1 cellular context compared by ENCODE assay signal in genomic region chr2:10083692-10084566, GRCh38.
A peak's percentile ranks its signal among the peaks of the same experiment; 100 is the strongest.
TF ChIP-seq lines count a peak whose summit lies in the region.

No MANE protein-coding gene starts in this region.

TF ChIP-seq in GM12878, 131 proteins besides CTCF, POLR2A, EP300 and RAD21 (continued from another document):
- 0 out of 2 replicates have a peak, but pooled peaks have one; percentile 23 for TF ChIP-seq ATF2 (IDR thresholded peaks at IDR 0.05; ENCODE audit: low read length)
- no peak for TF ChIP-seq YBX1 (IDR thresholded peaks at IDR 0.05)
- TF ChIP-seq NFYA (IDR thresholded peaks at IDR 0.05; ENCODE audit: borderline replicate concordance, low read depth, low read length) = no peak
- no peak for TF ChIP-seq CBFB (IDR thresholded peaks at IDR 0.05; ENCODE audit: low read depth)
- TF ChIP-seq KDM1A (IDR thresholded peaks at IDR 0.05; ENCODE audit: borderline replicate concordance) = no peak
- TF ChIP-seq CREM (IDR thresholded peaks at IDR 0.05; ENCODE audit: low read depth) = no peak
- no peak for TF ChIP-seq ZBTB33 (IDR thresholded peaks at IDR 0.05)
- TF ChIP-seq LARP7 (IDR thresholded peaks at IDR 0.05) = no peak
- TF ChIP-seq TARDBP (IDR thresholded peaks at IDR 0.05; ENCODE audit: borderline replicate concordance) = no peak
- TF ChIP-seq SMARCA5 (IDR thresholded peaks at IDR 0.05) = no peak
- TF ChIP-seq ZSCAN29 (IDR thresholded peaks at IDR 0.05) = no peak
- no peak for TF ChIP-seq KLF5 (IDR thresholded peaks at IDR 0.05; ENCODE audit: partially characterized antibody)
- TF ChIP-seq SP1 (IDR thresholded peaks at IDR 0.05; ENCODE audit: low read depth, low read length) = no peak
- no peak for TF ChIP-seq PML (IDR thresholded peaks at IDR 0.05; ENCODE audit: low read length)
- TF ChIP-seq CREB1 (IDR thresholded peaks at IDR 0.05; ENCODE audit: low read depth) = no peak
- no peak for TF ChIP-seq SRF (IDR thresholded peaks at IDR 0.05; ENCODE audit: low read depth in 2 of 2, low read length in 2 of 2)
- TF ChIP-seq REST (IDR thresholded peaks at IDR 0.05; ENCODE audit: low read depth, low read length) = peak; percentile 74; the same call in 1 of the 2 replicates
- TF ChIP-seq EED (IDR thresholded peaks at IDR 0.05; ENCODE audit: low read depth) = no peak
- no peak for TF ChIP-seq TBL1XR1 (IDR thresholded peaks at IDR 0.05; ENCODE audit: low read depth, low read length)
- TF ChIP-seq MEF2A (IDR thresholded peaks at IDR 0.05; ENCODE audit: insufficient read depth, low read depth, low read length) = 0 out of 2 replicates have a peak, but pooled peaks have one; percentile 51
- TF ChIP-seq PAX5 (IDR thresholded peaks at IDR 0.05; ENCODE audit: borderline replicate concordance, low read depth, low read length) = no peak
- TF ChIP-seq ZBTB40 (IDR thresholded peaks at IDR 0.05; ENCODE audit: borderline replicate concordance) = no peak; the same call in 1 of the 2 replicates
- TF ChIP-seq ZNF217 (IDR thresholded peaks at IDR 0.05) = no peak
- 0 out of 2 replicates have a peak, but pooled peaks have one; percentile 59 for TF ChIP-seq HDGF (IDR thresholded peaks at IDR 0.05)
- no peak for TF ChIP-seq RCOR1 (conservative IDR thresholded peaks at IDR 0.05; ENCODE audit: low read depth, low read length)
- no peak for TF ChIP-seq DPF2 (IDR thresholded peaks at IDR 0.05)
- no peak for TF ChIP-seq PRDM15 (CRISPR knock-in tag; IDR thresholded peaks at IDR 0.05)
- no peak for TF ChIP-seq ZZZ3 (IDR thresholded peaks at IDR 0.05; ENCODE audit: control insufficient read depth, insufficient read length, low read depth)
- no peak for TF ChIP-seq ESRRA (IDR thresholded peaks at IDR 0.05; ENCODE audit: low read length)
- peak; percentile 51; the same call in 1 of the 2 replicates for TF ChIP-seq TCF12 (IDR thresholded peaks at IDR 0.05; ENCODE audit: low read depth, low read length)
- no peak for TF ChIP-seq NR2C1 (IDR thresholded peaks at IDR 0.05)
- no peak for TF ChIP-seq HDAC2 (IDR thresholded peaks at IDR 0.05)
- no peak for TF ChIP-seq SMC3 (IDR thresholded peaks at IDR 0.05; ENCODE audit: borderline replicate concordance, low read length)
- no peak for TF ChIP-seq MAX (IDR thresholded peaks at IDR 0.05; ENCODE audit: low read depth, low read length)
- TF ChIP-seq HCFC1 (IDR thresholded peaks at IDR 0.05; ENCODE audit: low read length) = no peak
